ENCODE assay signal across 2 cellular contexts in genomic region chr19:19274146-19274545, GRCh38.
TF ChIP-seq lines count a peak whose summit lies in the region.

No MANE protein-coding gene starts in this region.

TF ChIP-seq in SK-N-SH, 30 proteins besides CTCF, POLR2A, EP300 and RAD21:
- TF ChIP-seq, protein P1, sequence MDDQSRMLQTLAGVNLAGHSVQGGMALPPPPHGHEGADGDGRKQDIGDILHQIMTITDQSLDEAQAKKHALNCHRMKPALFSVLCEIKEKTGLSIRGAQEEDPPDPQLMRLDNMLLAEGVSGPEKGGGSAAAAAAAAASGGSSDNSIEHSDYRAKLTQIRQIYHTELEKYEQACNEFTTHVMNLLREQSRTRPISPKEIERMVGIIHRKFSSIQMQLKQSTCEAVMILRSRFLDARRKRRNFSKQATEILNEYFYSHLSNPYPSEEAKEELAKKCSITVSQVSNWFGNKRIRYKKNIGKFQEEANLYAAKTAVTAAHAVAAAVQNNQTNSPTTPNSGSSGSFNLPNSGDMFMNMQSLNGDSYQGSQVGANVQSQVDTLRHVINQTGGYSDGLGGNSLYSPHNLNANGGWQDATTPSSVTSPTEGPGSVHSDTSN (IDR thresholded peaks at IDR 0.05), result no peak
- no peak for TF ChIP-seq ELF1 (IDR thresholded peaks at IDR 0.05)

TF ChIP-seq in SK-N-SH treated with all-trans-retinoic acid at 6 μM for 48 hours, 23 proteins besides CTCF, POLR2A, EP300 and RAD21 (continued from another document):
- TF ChIP-seq ZC3H10 (CRISPR knock-in tag; IDR thresholded peaks at IDR 0.05) (no peak), BACH2 (CRISPR knock-in tag; IDR thresholded peaks at IDR 0.05; ENCODE audit: borderline replicate concordance) (no peak), ZFP3 (CRISPR knock-in tag; IDR thresholded peaks at IDR 0.05) (no peak), CSRNP3 (CRISPR knock-in tag; IDR thresholded peaks at IDR 0.05) (no peak), ZFP30 (CRISPR knock-in tag; IDR thresholded peaks at IDR 0.05) (no peak), ZNF70 (CRISPR knock-in tag; IDR thresholded peaks at IDR 0.05) (no peak)
- TF ChIP-seq, protein P2, sequence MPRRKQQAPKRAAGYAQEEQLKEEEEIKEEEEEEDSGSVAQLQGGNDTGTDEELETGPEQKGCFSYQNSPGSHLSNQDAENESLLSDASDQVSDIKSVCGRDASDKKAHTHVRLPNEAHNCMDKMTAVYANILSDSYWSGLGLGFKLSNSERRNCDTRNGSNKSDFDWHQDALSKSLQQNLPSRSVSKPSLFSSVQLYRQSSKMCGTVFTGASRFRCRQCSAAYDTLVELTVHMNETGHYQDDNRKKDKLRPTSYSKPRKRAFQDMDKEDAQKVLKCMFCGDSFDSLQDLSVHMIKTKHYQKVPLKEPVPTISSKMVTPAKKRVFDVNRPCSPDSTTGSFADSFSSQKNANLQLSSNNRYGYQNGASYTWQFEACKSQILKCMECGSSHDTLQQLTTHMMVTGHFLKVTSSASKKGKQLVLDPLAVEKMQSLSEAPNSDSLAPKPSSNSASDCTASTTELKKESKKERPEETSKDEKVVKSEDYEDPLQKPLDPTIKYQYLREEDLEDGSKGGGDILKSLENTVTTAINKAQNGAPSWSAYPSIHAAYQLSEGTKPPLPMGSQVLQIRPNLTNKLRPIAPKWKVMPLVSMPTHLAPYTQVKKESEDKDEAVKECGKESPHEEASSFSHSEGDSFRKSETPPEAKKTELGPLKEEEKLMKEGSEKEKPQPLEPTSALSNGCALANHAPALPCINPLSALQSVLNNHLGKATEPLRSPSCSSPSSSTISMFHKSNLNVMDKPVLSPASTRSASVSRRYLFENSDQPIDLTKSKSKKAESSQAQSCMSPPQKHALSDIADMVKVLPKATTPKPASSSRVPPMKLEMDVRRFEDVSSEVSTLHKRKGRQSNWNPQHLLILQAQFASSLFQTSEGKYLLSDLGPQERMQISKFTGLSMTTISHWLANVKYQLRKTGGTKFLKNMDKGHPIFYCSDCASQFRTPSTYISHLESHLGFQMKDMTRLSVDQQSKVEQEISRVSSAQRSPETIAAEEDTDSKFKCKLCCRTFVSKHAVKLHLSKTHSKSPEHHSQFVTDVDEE (CRISPR knock-in tag; IDR thresholded peaks at IDR 0.05), result no peak
